ENCODE assay signal across 8 cellular contexts in genomic region chr14:71321556-71322315, GRCh38. TPM values are rescaled to one million over a fixed set of nuclear protein-coding genes. Genes with fewer than 3 reads are reported as not detected.
DNase-seq lines count a peak whose midpoint lies in the region; ATAC-seq, FAIRE-seq and TF ChIP-seq lines count a peak whose summit lies in the region.

No MANE protein-coding gene starts in this region.

- intact Hi-C loops in sciatic nerve (cut with DNase I): loop anchor here (2.0 to 10.0 kb wide), 3 partner anchors 53 to 433 kb away; no protein-coding TSS in a partner anchor

- H3K4me3 ChIP-seq in small intestine (ENCODE audit: low read depth in 1 of 2, low read length in 2 of 2): peak overlapping the region; percentile 88 to 93

- FAIRE-seq in GM18507 (lab: Jason Lieb, UNC) (peak; percentile 47), small intestine (lab: Jason Lieb, UNC) (no peak)

- no peaks in the 10 kb centered on the region for H3K27me3 ChIP-seq in small intestine (ENCODE audit: control insufficient read depth in 2 of 2, insufficient read depth in 2 of 2, low read length in 2 of 2)

- DNase-seq in ACHN: peak; percentile 38
- no peak for DNase-seq in GM18507 (ENCODE audit: extremely low spot score, insufficient read length, low read depth)
- DNase-seq in NCI-H510A (lab: John Stamatoyannopoulos, UW): peak; percentile 54
- peak; percentile 63 for DNase-seq in astrocyte of the hippocampus (ENCODE audit: low read depth, low spot score)
- DNase-seq in iPS-NIHi11 (ENCODE audit: low spot score): peak; percentile 49
- peak; percentile 75 for DNase-seq in small intestine
- no peak for DNase-seq in GM10266 (ENCODE audit: extremely low spot score)
- DNase-seq in sciatic nerve (ENCODE audit: low spot score): no peak

- no peaks in the 10 kb centered on the region for H3K36me3 ChIP-seq in small intestine (ENCODE audit: control insufficient read depth in 2 of 2, insufficient read depth in 2 of 2, low read length in 2 of 2)

- in situ Hi-C loops in ACHN (cut with HindIII; ENCODE audit: low pct_ligation_motif_present, low pct_unique_long_range_greater_than_20kb, low sequenced_read_pairs): no loop called here

- no peak for ATAC-seq in sciatic nerve

- no peak for TF ChIP-seq CTCF in GM10266 (IDR thresholded peaks at IDR 0.05; ENCODE audit: control insufficient read depth, insufficient read depth, low read depth, missing control alignments)

- WGBS in small intestine, 3 donors: 1 to 3% (median 2%) methylated on average over 26 of the region's 26 CpGs

- H3K9me3 ChIP-seq in small intestine (ENCODE audit: control insufficient read depth, low read depth): no peaks in the 10 kb centered on the region

- peak overlapping the region; percentile 89 to 98 for H3K27ac ChIP-seq in small intestine (ENCODE audit: low read depth in 1 of 2, low read length in 1 of 2)

- peaks cover 4 to 6% of the 10 kb centered on the region in 2 donors for H3K4me1 ChIP-seq in small intestine (ENCODE audit: control insufficient read depth in 2 of 2, insufficient read depth in 1 of 2, low read depth in 1 of 2, low read length in 1 of 2)

RNA-seq across cellular contexts. Expression of gene SIPA1L1, which starts 1.5 kb away (rescaled TPM):
- polyA plus RNA-seq in small intestine: 10 to 100 TPM; 23.3 to 50.1 (median 29.2) TPM
- 90.2 TPM for total RNA-seq in sciatic nerve

Comparison
In these comparisons a context has a peak if more than half of its experiments do, and no peak if none do; other contexts are left out.
1. DNase-seq: peak in ACHN (single experiment), NCI-H510A (single experiment), astrocyte of the hippocampus (single experiment), iPS-NIHi11 (single experiment) and small intestine (single experiment); none in GM18507 (single experiment), GM10266 (single experiment) and sciatic nerve (single experiment).